Comparison of ENCODE assay signal across 8 cellular contexts in genomic region chr9:22446589-22446949, GRCh38. TPM values are rescaled to one million over a fixed set of nuclear protein-coding genes. Genes with fewer than 3 reads are reported as not detected.
DNase-seq lines count a peak whose midpoint lies in the region; ATAC-seq and TF ChIP-seq lines count a peak whose summit lies in the region.

DMRTA1 (plus strand) TSS chr9:22446824; CDS start chr9:22447066, 242 bp downstream.

- TF ChIP-seq EP300 in stomach (IDR thresholded peaks at IDR 0.05) = no peak

- H3K27me3 ChIP-seq in endodermal cell (ENCODE audit: control insufficient read depth, insufficient read depth, low read length, poor library complexity, severe bottlenecking) (no peaks in the 10 kb centered on the region), lung (ENCODE audit: control insufficient read depth, insufficient read depth) (no peaks in the 10 kb centered on the region), stomach (peaks cover 0 to 27% (median 15%) of the 10 kb centered on the region in 3 donors)

- peak in 1 of 4 donors; percentile 47 for TF ChIP-seq POLR2A in stomach (IDR thresholded peaks at IDR 0.05)

- H3K27ac Mint-ChIP-seq in activated naive CD4-positive, alpha-beta T cell treated with anti-CD3 and anti-CD28 coated beads for 36 hours = no peak within 1 kb of the TSS
- H3K27ac Mint-ChIP-seq in endodermal cell = peak within 1 kb of the TSS; percentile 91

- H3K9me3 Mint-ChIP-seq in activated naive CD4-positive, alpha-beta T cell treated with anti-CD3 and anti-CD28 coated beads for 36 hours = peaks cover under 1% of the 10 kb centered on the region
- peaks cover under 1% of the 10 kb centered on the region for H3K9me3 Mint-ChIP-seq in endodermal cell

- H3K36me3 ChIP-seq in SK-N-MC (ENCODE audit: insufficient read depth, low read length) = no peaks in the 10 kb centered on the region
- H3K36me3 ChIP-seq in endodermal cell (ENCODE audit: control insufficient read depth, insufficient read depth, low read length) = no peaks in the 10 kb centered on the region
- no peaks in the 10 kb centered on the region for H3K36me3 ChIP-seq in lung (ENCODE audit: control insufficient read depth in 2 of 2, insufficient read depth in 2 of 2, low read length in 2 of 2)
- no peaks in the 10 kb centered on the region for H3K36me3 ChIP-seq in stomach

- peaks cover 5% of the 10 kb centered on the region for H3K4me1 Mint-ChIP-seq in activated naive CD4-positive, alpha-beta T cell treated with anti-CD3 and anti-CD28 coated beads for 36 hours (ENCODE audit: low read depth)
- H3K4me1 Mint-ChIP-seq in endodermal cell = peaks cover 13% of the 10 kb centered on the region

- 0% methylated on average over 3 to 24 of the region's 24 CpGs for WGBS in endodermal cell (ENCODE audit: insufficient coverage in 1 of 2, insufficient read length in 1 of 2), 2 experiments
- 1% methylated on average over 17 to 24 of the region's 24 CpGs for WGBS in lung, 2 donors
- WGBS in stomach, 5 donors = 0 to 6% (median 1%) methylated on average over 13 to 24 of the region's 24 CpGs

- H3K9me3 ChIP-seq in SK-N-MC (ENCODE audit: low read depth, low read length) (no peaks in the 10 kb centered on the region), endodermal cell (ENCODE audit: control insufficient read depth, low read length) (no peaks in the 10 kb centered on the region), lung (ENCODE audit: control insufficient read depth in 2 of 2, insufficient read depth in 1 of 2, low read length in 1 of 2) (peaks cover 0 to 3% of the 10 kb centered on the region in 2 donors), stomach (no peaks in the 10 kb centered on the region)

- no peak within 1 kb of the TSS for H3K9ac ChIP-seq in SK-N-MC (ENCODE audit: insufficient read length)
- peak within 1 kb of the TSS; percentile 83 for H3K9ac ChIP-seq in endodermal cell (ENCODE audit: extremely low read depth, low read length, poor library complexity, severe bottlenecking)

- CTCF ChIA-PET in activated naive CD4-positive, alpha-beta T cell treated with anti-CD3 and anti-CD28 coated beads for 36 hours (lab: Charles Lee) = no interaction called here

- ATAC-seq in HG03469 (IDR thresholded peaks at IDR 0.05; ENCODE audit: unreplicated experiment) (peak; percentile 9), lung (ENCODE audit: insufficient read depth, low FRiP score) (peak; percentile 91)

- peak within 1 kb of the TSS; percentile 56 for H3K4me3 Mint-ChIP-seq in activated naive CD4-positive, alpha-beta T cell treated with anti-CD3 and anti-CD28 coated beads for 36 hours
- H3K4me3 Mint-ChIP-seq in endodermal cell = peak within 1 kb of the TSS; percentile 81

- H3K4me1 ChIP-seq in endodermal cell (ENCODE audit: control insufficient read depth, insufficient read depth, low read length) (no peaks in the 10 kb centered on the region), lung (ENCODE audit: control insufficient read depth in 2 of 2, insufficient read depth in 2 of 2, low read length in 2 of 2) (peaks cover 0 to 5% of the 10 kb centered on the region in 2 donors), stomach (peaks cover 0 to 38% (median 17%) of the 10 kb centered on the region in 4 donors)

- no peak for TF ChIP-seq CTCF in endodermal cell (conservative IDR thresholded peaks at IDR 0.05)
- TF ChIP-seq CTCF in lung (IDR thresholded peaks at IDR 0.05; ENCODE audit: control extremely low read depth, extremely low read depth) = no peak
- no peak for TF ChIP-seq CTCF in stomach (IDR thresholded peaks at IDR 0.05)

- H3K4me3 ChIP-seq in SK-N-MC (peak within 1 kb of the TSS; percentile 72), endodermal cell (ENCODE audit: low read length) (peak within 1 kb of the TSS; percentile 94), lung (peak within 1 kb of the TSS; percentile 77), stomach (peak within 1 kb of the TSS; percentile 73 to 76 (median 75))

- intact Hi-C loops in activated naive CD4-positive, alpha-beta T cell treated with anti-CD3 and anti-CD28 coated beads for 36 hours (cut with micrococcal nuclease) = no loop called here
- intact Hi-C loops in stomach (cut with DNase I; ENCODE audit: low total_unique reads) = no loop called here

- DNase-seq in activated naive CD4-positive, alpha-beta T cell treated with anti-CD3 and anti-CD28 coated beads for 36 hours = no peak
- no peak for DNase-seq in activated naive CD4-positive, alpha-beta T cell treated with anti-CD3 and anti-CD28 coated beads, Interleukin-2, amount 50 U/mL, for 16 hours
- no peak for DNase-seq in SK-N-MC (ENCODE audit: low read depth, low spot score)
- DNase-seq in endodermal cell = peak; percentile 96
- DNase-seq in lung (ENCODE audit: low spot score) = peak; percentile 84
- peak; percentile 87 for DNase-seq in stomach
- DNase-seq in superior temporal gyrus (ENCODE audit: extremely low spot score) = no peak

- H3K36me3 Mint-ChIP-seq in activated naive CD4-positive, alpha-beta T cell treated with anti-CD3 and anti-CD28 coated beads for 36 hours (ENCODE audit: low read depth) = no peaks in the 10 kb centered on the region
- H3K36me3 Mint-ChIP-seq in endodermal cell (ENCODE audit: low read depth) = peaks cover 4% of the 10 kb centered on the region

- H3K27ac ChIP-seq in SK-N-MC = no peak within 1 kb of the TSS
- peak within 1 kb of the TSS; percentile 40 for H3K27ac ChIP-seq in endodermal cell (ENCODE audit: low read depth, low read length)
- peak within 1 kb of the TSS in 1 of 2 donors; percentile 84 for H3K27ac ChIP-seq in lung (ENCODE audit: low read depth in 1 of 2, low read length in 1 of 2)
- H3K27ac ChIP-seq in stomach = peak within 1 kb of the TSS; percentile 89 to 94 (median 92)

- peaks cover 40% of the 10 kb centered on the region for H3K27me3 Mint-ChIP-seq in activated naive CD4-positive, alpha-beta T cell treated with anti-CD3 and anti-CD28 coated beads for 36 hours (ENCODE audit: low read depth)
- H3K27me3 Mint-ChIP-seq in endodermal cell (ENCODE audit: insufficient read depth) = no peaks in the 10 kb centered on the region

RNA-seq across cellular contexts. Expression of gene DMRTA1, which starts in this region (rescaled TPM):
- not detected for total RNA-seq in activated naive CD4-positive, alpha-beta T cell treated with anti-CD3 and anti-CD28 coated beads for 36 hours
- total RNA-seq in endodermal cell (1 to 10 TPM; 4.6 to 5.6 TPM), lung (1 to 10 TPM; 1.7 to 4.2 TPM), stomach (1 to 10 TPM in 4 of 5 donors, not detected in 1; 1.8 to 6.1 (median 3.2) TPM)
- 4.7 TPM for polyA plus RNA-seq in endodermal cell (2013, experiment 1 of 2)
- 4.8 TPM for polyA plus RNA-seq in endodermal cell (2013, experiment 2 of 2)
- polyA plus RNA-seq in lung (1 to 10 TPM in 1 of 2 donors, under 1 TPM in 1; 0.69 to 1.0 TPM), stomach (1 to 10 TPM; 1.2 to 1.7 (median 1.4) TPM)

Comparison
In these comparisons a context has a peak if more than half of its experiments do, and no peak if none do; other contexts are left out.
1. DNase-seq: peak in endodermal cell (single experiment), lung (single experiment) and stomach (single experiment); none in activated naive CD4-positive, alpha-beta T cell treated with anti-CD3 and anti-CD28 coated beads for 36 hours (single experiment), activated naive CD4-positive, alpha-beta T cell treated with anti-CD3 and anti-CD28 coated beads, Interleukin-2, amount 50 U/mL, for 16 hours (single experiment), SK-N-MC (single experiment) and superior temporal gyrus (single experiment).
2. Peak in every context shown above with its lines, with median percentiles within 50 percentile points of each other: H3K4me3 ChIP-seq.